ENCODE assay signal across 8 cellular contexts in the genomic region with DNA sequence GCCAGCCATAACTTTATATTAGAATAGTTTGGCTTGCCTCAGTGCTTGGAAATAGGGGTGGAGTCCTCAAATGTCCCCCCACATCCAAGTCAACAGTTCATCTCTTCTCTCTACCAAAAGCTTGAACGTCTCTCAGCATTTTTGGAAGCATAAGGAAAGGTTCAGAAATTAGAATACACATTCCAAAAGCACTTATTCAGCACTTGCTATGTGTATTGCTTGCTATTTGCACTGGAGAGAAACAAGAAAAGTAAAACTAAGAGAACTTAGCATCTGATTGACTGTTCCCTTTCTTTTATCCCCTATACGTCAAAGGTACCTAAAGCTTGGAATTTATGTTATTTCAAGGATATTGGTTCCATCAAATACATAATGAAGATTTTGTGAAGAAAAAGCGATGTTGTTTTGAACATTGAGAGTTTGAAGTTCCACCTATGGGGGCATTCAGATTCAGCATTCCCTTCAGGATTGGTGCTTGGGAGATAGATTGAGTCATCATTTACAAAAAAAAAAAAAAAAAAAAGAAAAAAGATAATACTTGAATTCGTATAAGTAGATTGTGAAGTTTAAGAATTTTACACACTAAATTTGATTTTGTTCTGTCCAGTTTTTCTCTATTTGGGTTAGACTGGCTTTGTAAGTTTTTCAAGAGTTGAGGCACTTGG. TPM values are rescaled to one million over a fixed set of nuclear protein-coding genes. Genes with fewer than 3 reads are reported as not detected.
DNase-seq lines count a peak whose midpoint lies in the region; ATAC-seq and TF ChIP-seq lines count a peak whose summit lies in the region.

No MANE protein-coding gene starts in this region.

- CTCF ChIA-PET in Panc1 (lab: Charles Lee) = interaction anchor here (0.6 to 1.1 kb wide), 2 partner anchors 13 to 253 kb away, joined by 3 to 5 read pairs; no protein-coding TSS in a partner anchor

- intact Hi-C loops in Panc1 (cut with micrococcal nuclease; ENCODE audit: unreplicated experiment) (no loop called here), esophagus muscularis mucosa (cut with DNase I) (no loop called here), psoas muscle (cut with DNase I) (no loop called here)

- H3K27me3 ChIP-seq in Panc1 (ENCODE audit: control insufficient read depth, insufficient read depth, low read length) = peaks cover 4% of the 10 kb centered on the region; the same call in 1 of the 2 replicates
- H3K27me3 ChIP-seq in esophagus muscularis mucosa = no peaks in the 10 kb centered on the region
- no peaks in the 10 kb centered on the region for H3K27me3 ChIP-seq in psoas muscle (ENCODE audit: insufficient read depth in 3 of 3, low read length in 2 of 3)

- H3K27ac ChIP-seq in Panc1 (ENCODE audit: low read length) = peak overlapping the region; percentile 83
- H3K27ac ChIP-seq in esophagus muscularis mucosa (replicated peaks in 1 of 4) = peak overlapping the region; percentile 92 to 97 (median 96)
- H3K27ac ChIP-seq in psoas muscle = peak overlapping the region; percentile 96

- in situ Hi-C loops in Panc1 (cut with HindIII; ENCODE audit: low pct_unique_long_range_greater_than_20kb, low sequenced_read_pairs) = no loop called here

- peak overlapping the region; percentile 96 to 97 for H3K4me3 ChIP-seq in Panc1 (ENCODE audit: low read depth in 2 of 2, low read length in 2 of 2)
- H3K4me3 ChIP-seq in esophagus muscularis mucosa = peak overlapping the region; percentile 74 to 98 (median 88)
- peak overlapping the region; percentile 99 for H3K4me3 ChIP-seq in psoas muscle

- peak; percentile 26 for DNase-seq in EL
- no peak for DNase-seq in Panc1 (ENCODE audit: low read depth, low spot score)
- no peak for DNase-seq in esophagus muscularis mucosa (ENCODE audit: extremely low spot score)
- DNase-seq in psoas muscle = no peak
- no peak for DNase-seq in SIG-M5 (lab: John Stamatoyannopoulos, UW)
- DNase-seq in NCI-H226 = no peak

- BruUV-seq in Panc1 (replicated peaks; lab: Mats Ljungman, UMichigan) = no TSS peak

- TF ChIP-seq POLR2A in esophagus muscularis mucosa (IDR thresholded peaks at IDR 0.05; ENCODE audit: low read depth) = no peak

- H3K36me3 ChIP-seq in Panc1 (ENCODE audit: control insufficient read depth, insufficient read depth, low read length) (peaks cover 27% of the 10 kb centered on the region), esophagus muscularis mucosa (peaks cover 0 to 42% (median 36%) of the 10 kb centered on the region in 4 donors), psoas muscle (ENCODE audit: insufficient read depth in 1 of 2, low read depth in 1 of 2) (peaks cover 16 to 41% of the 10 kb centered on the region in 2 donors)

- H3K9me3 ChIP-seq in Panc1 (ENCODE audit: control insufficient read depth, insufficient read depth, low read depth, low read length) (no peaks in the 10 kb centered on the region), esophagus muscularis mucosa (no peaks in the 10 kb centered on the region), psoas muscle (no peaks in the 10 kb centered on the region)

- TF ChIP-seq EP300 in esophagus muscularis mucosa (IDR thresholded peaks at IDR 0.05) = no peak

- no peak for ATAC-seq in Panc1
- no peak for ATAC-seq in psoas muscle
- ATAC-seq in GM21576 (IDR thresholded peaks at IDR 0.05; ENCODE audit: unreplicated experiment) = no peak
- ATAC-seq in GM21526 (IDR thresholded peaks at IDR 0.05; ENCODE audit: low FRiP score, unreplicated experiment) = no peak

- 46% methylated on average over 4 of the region's 4 CpGs for WGBS in esophagus muscularis mucosa
- WGBS in psoas muscle, 3 donors = 51 to 54% (median 52%) methylated on average over 4 of the region's 4 CpGs

- POLR2A ChIA-PET in Panc1 (lab: Charles Lee) = interaction anchor here (0.6 kb wide), 1 partner anchor 545 kb away, joined by 5 read pairs; no protein-coding TSS in a partner anchor

- H3K4me1 ChIP-seq in Panc1 (ENCODE audit: control insufficient read depth, insufficient read depth, low read length) (peaks cover 15% of the 10 kb centered on the region), esophagus muscularis mucosa (peaks cover 22 to 39% (median 29%) of the 10 kb centered on the region in 4 donors), psoas muscle (peaks cover 25% of the 10 kb centered on the region)

- TF ChIP-seq CTCF in Panc1 (IDR thresholded peaks at IDR 0.05) = no peak
- no peak for TF ChIP-seq CTCF in esophagus muscularis mucosa (IDR thresholded peaks at IDR 0.05)
- no peak for TF ChIP-seq CTCF in psoas muscle (IDR thresholded peaks at IDR 0.05)

RNA-seq across cellular contexts. Expression of a gene that starts 1.3 kb away (rescaled TPM):
- 35.0 TPM for total RNA-seq in Panc1 (2021; ENCODE audit: unreplicated experiment)
- 36.5 TPM for polyA plus RNA-seq in Panc1 (2012; ENCODE audit: insufficient read length)
- 10 to 100 TPM; 32.0 to 50.9 (median 35.8) TPM for total RNA-seq in esophagus muscularis mucosa
- 10 to 100 TPM; 24.2 to 32.3 (median 27.4) TPM for total RNA-seq in psoas muscle
- 10 to 100 TPM; 29.4 to 99.3 (median 45.7) TPM for polyA plus RNA-seq in psoas muscle

RNA-seq across cellular contexts. Expression of a gene that starts 12.8 kb away (rescaled TPM):
- total RNA-seq in Panc1 (2021; ENCODE audit: unreplicated experiment) = not detected
- not detected for polyA plus RNA-seq in Panc1 (2012; ENCODE audit: insufficient read length)
- total RNA-seq in esophagus muscularis mucosa = not detected
- not detected for total RNA-seq in psoas muscle
- not detected for polyA plus RNA-seq in psoas muscle

RNA-seq across cellular contexts. Expression of a gene that starts 49.5 kb away (rescaled TPM):
- total RNA-seq in Panc1 (2021; ENCODE audit: unreplicated experiment) (14.9 TPM), esophagus muscularis mucosa (1 to 10 TPM; 3.1 to 4.5 (median 3.5) TPM), psoas muscle (10 to 100 TPM; 15.7 to 21.8 (median 19.1) TPM)
- polyA plus RNA-seq in Panc1 (2012; ENCODE audit: insufficient read length) = 9.7 TPM
- polyA plus RNA-seq in psoas muscle = 10 to 100 TPM in 2 of 3 donors, 1 to 10 TPM in 1; 9.1 to 15.7 (median 12.8) TPM

RNA-seq across cellular contexts. Expression of a gene that starts 49.7 kb away (rescaled TPM):
- total RNA-seq in Panc1 (2021; ENCODE audit: unreplicated experiment) (10.1 TPM), esophagus muscularis mucosa (1 to 10 TPM; 4.2 to 8.6 (median 5.8) TPM), psoas muscle (1 to 10 TPM in 1 of 4 donors, under 1 TPM in 3; 0.32 to 1.1 (median 0.73) TPM)
- polyA plus RNA-seq in Panc1 (2012; ENCODE audit: insufficient read length) = 5.1 TPM
- 1 to 10 TPM in 2 of 3 donors, under 1 TPM in 1; 0.87 to 3.6 (median 2.8) TPM for polyA plus RNA-seq in psoas muscle

RNA-seq across cellular contexts. Expression of a gene that starts 54.2 kb away (rescaled TPM):
- total RNA-seq in Panc1 (2021; ENCODE audit: unreplicated experiment) (not detected), esophagus muscularis mucosa (not detected), psoas muscle (not detected)
- polyA plus RNA-seq in Panc1 (2012; ENCODE audit: insufficient read length) = not detected
- not detected for polyA plus RNA-seq in psoas muscle
